Comparison of ENCODE assay signal across 8 cellular contexts in genomic region chr14:50821471-50822464, GRCh38. TPM values are rescaled to one million over a fixed set of nuclear protein-coding genes. Genes with fewer than 3 reads are reported as not detected.
DNase-seq lines count a peak whose midpoint lies in the region; FAIRE-seq and TF ChIP-seq lines count a peak whose summit lies in the region.

No MANE protein-coding gene starts in this region.

- H3K4me1 Mint-ChIP-seq in activated naive CD8-positive, alpha-beta T cell (ENCODE audit: low read depth) = peaks cover 85% of the 10 kb centered on the region

- FAIRE-seq in GM18507 (lab: Jason Lieb, UNC) = peak; percentile 90

- H3K27me3 ChIP-seq in neutrophil = no peaks in the 10 kb centered on the region

- peaks cover 17% of the 10 kb centered on the region for H3K36me3 Mint-ChIP-seq in activated naive CD8-positive, alpha-beta T cell

- peak overlapping the region; percentile 94 for H3K27ac Mint-ChIP-seq in activated naive CD8-positive, alpha-beta T cell

- DNase-seq in GM18507 (ENCODE audit: extremely low spot score, insufficient read length, low read depth) (no peak), OCI-M1 (lab: John Stamatoyannopoulos, UW) (peak; percentile 16), coronary artery (ENCODE audit: low spot score) (no peak), SK-N-DZ (ENCODE audit: low spot score) (no peak), superior temporal gyrus (ENCODE audit: extremely low spot score) (no peak)
- DNase-seq in activated CD4-positive, CD25-positive, alpha-beta regulatory T cell treated with anti-CD3 and anti-CD28 coated beads, Interleukin-2, amount 50 U/mL, for 72 hours = no peak

- peak overlapping the region; percentile 56 to 57 for H3K4me3 ChIP-seq in neutrophil (ENCODE audit: low read depth in 1 of 2, low read length in 1 of 2)
- no peak overlapping the region for H3K4me3 ChIP-seq in coronary artery

- peaks cover 11% of the 10 kb centered on the region for H3K36me3 ChIP-seq in neutrophil

- H3K9me3 ChIP-seq in neutrophil = no peaks in the 10 kb centered on the region

- no peaks in the 10 kb centered on the region for H3K27me3 Mint-ChIP-seq in activated naive CD8-positive, alpha-beta T cell

- H3K4me3 Mint-ChIP-seq in activated naive CD8-positive, alpha-beta T cell = peak overlapping the region; percentile 78

- TF ChIP-seq CTCF in neutrophil (IDR thresholded peaks at IDR 0.05) (peak; percentile 25), coronary artery (IDR thresholded peaks at IDR 0.05) (no peak)

- H3K27ac ChIP-seq in neutrophil (peak overlapping the region; percentile 94), coronary artery (no peak overlapping the region)

- peaks cover 5% of the 10 kb centered on the region for H3K9me3 Mint-ChIP-seq in activated naive CD8-positive, alpha-beta T cell (ENCODE audit: low read depth)

- H3K4me1 ChIP-seq in neutrophil (ENCODE audit: control insufficient read depth in 1 of 2, insufficient read depth in 1 of 2, low read depth in 1 of 2, low read length in 1 of 2) = peaks cover 88 to 94% of the 10 kb centered on the region in 2 experiments

RNA-seq across cellular contexts. Expression of gene NIN, which starts 9.2 kb away (rescaled TPM):
- 11.7 and 22.0 TPM in 2 replicates for polyA plus RNA-seq in SK-N-DZ (2014; cell fraction: cytosol; rRNA removed)
- 17.3 and 21.4 TPM in 2 replicates for polyA plus RNA-seq in SK-N-DZ (2014; cell fraction: nucleus; rRNA removed)

RNA-seq across cellular contexts. Expression of gene ABHD12B, which starts 50.1 kb away (rescaled TPM):
- not detected in 2 replicates for polyA plus RNA-seq in SK-N-DZ (2014; cell fraction: cytosol; rRNA removed)
- 0.40 TPM in 1 of 2 replicates, not detected in the other for polyA plus RNA-seq in SK-N-DZ (2014; cell fraction: nucleus; rRNA removed)
